37 cellular contexts compared by ENCODE assay signal in genomic region chr10:129837909-129838582, GRCh38.
"Had no signal": no experiment of that assay in that cellular context is flagged by ENCODE, and none has a peak within 500 bp of the region (broad histone marks: within the 10 kb centered on the region; RNA-seq: fewer than 3 reads in every experiment).

No MANE protein-coding gene starts in this region.

- H3K27ac ChIP-seq: adrenal gland, body of pancreas, epithelial cell of prostate, esophagus squamous epithelium, gastroesophageal sphincter, WERI-Rb-1 had no signal

- ATAC-seq: activated CD4-positive, CD25-positive, alpha-beta regulatory T cell treated with anti-CD3 and anti-CD28 coated beads, Interleukin-2, amount 50 U/mL, for 24 hours; activated CD8-positive, alpha-beta memory T cell treated with anti-CD3 and anti-CD28 coated beads, Interleukin-2, amount 10 ng/mL, durations not matched to agents 7 days and 5 days; activated CD8-positive, alpha-beta T cell treated with anti-CD3 and anti-CD28 coated beads, Interleukin-2, amount 10 ng/mL, durations not matched to agents 7 days and 5 days; activated naive CD8-positive, alpha-beta T cell treated with anti-CD3 and anti-CD28 coated beads, Interleukin-2, amount 50 U/mL, for 24 hours; body of pancreas; gastroesophageal sphincter; T-helper 17 cell had no signal

- H3K36me3 ChIP-seq: adrenal gland, WERI-Rb-1 had no signal

- H3K4me1 ChIP-seq: adrenal gland, body of pancreas, esophagus squamous epithelium, gastroesophageal sphincter had no signal

- H3K36me3 Mint-ChIP-seq: activated CD4-positive, alpha-beta memory T cell treated with anti-CD3 and anti-CD28 coated beads for 36 hours; activated CD8-positive, alpha-beta memory T cell treated with anti-CD3 and anti-CD28 coated beads, Interleukin-2, amount 10 ng/mL, durations not matched to agents 7 days and 5 days; activated naive CD4-positive, alpha-beta T cell treated with anti-CD3 and anti-CD28 coated beads, Interleukin-2, amount 50 U/mL, for 24 hours; activated naive CD8-positive, alpha-beta T cell treated with anti-CD3 and anti-CD28 coated beads for 36 hours had no signal

- H3K4me3 Mint-ChIP-seq: activated B cell treated with CpG ODN at 0.5 μM for 24 hours; activated CD4-positive, alpha-beta memory T cell treated with anti-CD3 and anti-CD28 coated beads for 36 hours; activated CD8-positive, alpha-beta memory T cell treated with anti-CD3 and anti-CD28 coated beads, Interleukin-2, amount 10 ng/mL, durations not matched to agents 7 days and 5 days; activated CD8-positive, alpha-beta T cell treated with anti-CD3 and anti-CD28 coated beads, Interleukin-2, amount 10 ng/mL, durations not matched to agents 7 days and 5 days; activated naive CD4-positive, alpha-beta T cell treated with anti-CD3 and anti-CD28 coated beads for 36 hours; activated naive CD4-positive, alpha-beta T cell treated with anti-CD3 and anti-CD28 coated beads, Interleukin-2, amount 50 U/mL, for 24 hours; activated naive CD8-positive, alpha-beta T cell treated with anti-CD3 and anti-CD28 coated beads for 36 hours; activated naive CD8-positive, alpha-beta T cell treated with anti-CD3 and anti-CD28 coated beads, Interleukin-2, amount 50 U/mL, for 24 hours; activated T-helper 1 cell treated with anti-CD3 and anti-CD28 coated beads, Interleukin-12 subunit alpha, Interleukin-12 subunit beta, Interleukin-2, Interleukin-4 antibody, amounts not matched to agents 30 ng/mL and 10 ng/mL and 1 ng/mL, durations not matched to agents 14 hours and 24 hours and 36 hours; T-helper 17 cell; T-helper 2 cell treated with Interferon-gamma antibody and Interleukin-4, amounts not matched to agents 5 μg/mL and 100 μg/mL, for 36 hours had no signal

- H3K27me3 Mint-ChIP-seq: activated B cell treated with CpG ODN at 0.5 μM for 24 hours; activated CD4-positive, alpha-beta memory T cell treated with anti-CD3 and anti-CD28 coated beads for 36 hours; activated CD8-positive, alpha-beta memory T cell treated with anti-CD3 and anti-CD28 coated beads, Interleukin-2, amount 10 ng/mL, durations not matched to agents 7 days and 5 days; activated naive CD4-positive, alpha-beta T cell treated with anti-CD3 and anti-CD28 coated beads, Interleukin-2, amount 50 U/mL, for 24 hours; activated naive CD8-positive, alpha-beta T cell treated with anti-CD3 and anti-CD28 coated beads for 36 hours; activated naive CD8-positive, alpha-beta T cell treated with anti-CD3 and anti-CD28 coated beads, Interleukin-2, amount 50 U/mL, for 24 hours; T-helper 17 cell had no signal

- H3K4me3 ChIP-seq: adrenal gland, body of pancreas, esophagus squamous epithelium, gastroesophageal sphincter had no signal

- H3K27ac Mint-ChIP-seq: activated B cell treated with CpG ODN at 0.5 μM for 24 hours; activated CD4-positive, alpha-beta memory T cell treated with anti-CD3 and anti-CD28 coated beads for 36 hours; activated CD8-positive, alpha-beta memory T cell treated with anti-CD3 and anti-CD28 coated beads, Interleukin-2, amount 10 ng/mL, durations not matched to agents 7 days and 5 days; activated CD8-positive, alpha-beta T cell treated with anti-CD3 and anti-CD28 coated beads, Interleukin-2, amount 10 ng/mL, durations not matched to agents 7 days and 5 days; activated naive CD4-positive, alpha-beta T cell treated with anti-CD3 and anti-CD28 coated beads for 36 hours; activated naive CD4-positive, alpha-beta T cell treated with anti-CD3 and anti-CD28 coated beads, Interleukin-2, amount 50 U/mL, for 24 hours; activated naive CD8-positive, alpha-beta T cell treated with anti-CD3 and anti-CD28 coated beads for 36 hours; activated naive CD8-positive, alpha-beta T cell treated with anti-CD3 and anti-CD28 coated beads, Interleukin-2, amount 50 U/mL, for 24 hours; activated T-helper 1 cell treated with anti-CD3 and anti-CD28 coated beads, Interleukin-12 subunit alpha, Interleukin-12 subunit beta, Interleukin-2, Interleukin-4 antibody, amounts not matched to agents 30 ng/mL and 10 ng/mL and 1 ng/mL, durations not matched to agents 14 hours and 24 hours and 36 hours; activated T-helper 2 cell treated with anti-CD3 and anti-CD28 coated beads, Interferon-gamma antibody, Interleukin-2, Interleukin-4, amounts not matched to agents 10 μg/mL and 5 μg/mL and 100 μg/mL, durations not matched to agents 14 hours and 24 hours and 36 hours; T-helper 17 cell; T-helper 2 cell treated with Interferon-gamma antibody and Interleukin-4, amounts not matched to agents 5 μg/mL and 100 μg/mL, for 36 hours had no signal

- H3K9me3 Mint-ChIP-seq: activated B cell treated with CpG ODN at 0.5 μM for 24 hours; activated CD4-positive, alpha-beta memory T cell treated with anti-CD3 and anti-CD28 coated beads for 36 hours; activated naive CD4-positive, alpha-beta T cell treated with anti-CD3 and anti-CD28 coated beads for 36 hours; activated naive CD4-positive, alpha-beta T cell treated with anti-CD3 and anti-CD28 coated beads, Interleukin-2, amount 50 U/mL, for 24 hours; activated naive CD8-positive, alpha-beta T cell treated with anti-CD3 and anti-CD28 coated beads for 36 hours; activated naive CD8-positive, alpha-beta T cell treated with anti-CD3 and anti-CD28 coated beads, Interleukin-2, amount 50 U/mL, for 24 hours; activated T-helper 1 cell treated with anti-CD3 and anti-CD28 coated beads, Interleukin-12 subunit alpha, Interleukin-12 subunit beta, Interleukin-2, Interleukin-4 antibody, amounts not matched to agents 30 ng/mL and 10 ng/mL and 1 ng/mL, durations not matched to agents 14 hours and 24 hours and 36 hours; activated T-helper 2 cell treated with anti-CD3 and anti-CD28 coated beads, Interferon-gamma antibody, Interleukin-2, Interleukin-4, amounts not matched to agents 10 μg/mL and 5 μg/mL and 100 μg/mL, durations not matched to agents 14 hours and 24 hours and 36 hours; T-helper 2 cell treated with Interferon-gamma antibody and Interleukin-4, amounts not matched to agents 5 μg/mL and 100 μg/mL, for 36 hours had no signal

- DNase-seq: activated B cell treated with CpG ODN at 0.5 μM for 24 hours; activated CD4-positive, alpha-beta memory T cell treated with anti-CD3 and anti-CD28 coated beads for 36 hours; activated CD4-positive, alpha-beta T cell treated with anti-CD3 and anti-CD28 coated beads for 48 hours; activated CD4-positive, alpha-beta T cell treated with anti-CD3 and anti-CD28 coated beads, Interleukin-2, amount 50 U/mL, for 1 hour; activated CD8-positive, alpha-beta memory T cell treated with anti-CD3 and anti-CD28 coated beads, Interleukin-2, amount 10 ng/mL, durations not matched to agents 7 days and 5 days; activated CD8-positive, alpha-beta memory T cell treated with anti-CD3 and anti-CD28 coated beads, Interleukin-2, amount 50 U/mL, for 4 hours; activated CD8-positive, alpha-beta T cell treated with anti-CD3 and anti-CD28 coated beads, Interleukin-2, amount 10 ng/mL, durations not matched to agents 7 days and 5 days; activated effector memory CD4-positive, alpha-beta T cell treated with anti-CD3 and anti-CD28 coated beads, Interleukin-2, amount 50 U/mL, for 16 hours; activated naive CD4-positive, alpha-beta T cell treated with anti-CD3 and anti-CD28 coated beads for 36 hours; activated naive CD8-positive, alpha-beta T cell treated with anti-CD3 and anti-CD28 coated beads for 36 hours; activated naive CD8-positive, alpha-beta T cell treated with anti-CD3 and anti-CD28 coated beads, Interleukin-2, amount 50 U/mL, for 24 hours; activated T-cell treated with anti-CD3 and anti-CD28 coated beads, Interleukin-2, amount 50 U/mL, for 48 hours; adrenal gland; amygdala; aorta; body of pancreas; caudate nucleus; cortex of kidney; dermis blood vessel endothelial cell; effector CD8-positive, alpha-beta T cell; esophagus squamous epithelium; foreskin melanocyte; head of caudate nucleus; T-helper 1 cell; T-helper 17 cell; T1000; WERI-Rb-1 had no signal

- H3K4me1 Mint-ChIP-seq: activated B cell treated with CpG ODN at 0.5 μM for 24 hours; activated CD8-positive, alpha-beta memory T cell treated with anti-CD3 and anti-CD28 coated beads, Interleukin-2, amount 10 ng/mL, durations not matched to agents 7 days and 5 days; activated naive CD4-positive, alpha-beta T cell treated with anti-CD3 and anti-CD28 coated beads, Interleukin-2, amount 50 U/mL, for 24 hours; activated naive CD8-positive, alpha-beta T cell treated with anti-CD3 and anti-CD28 coated beads for 36 hours; activated naive CD8-positive, alpha-beta T cell treated with anti-CD3 and anti-CD28 coated beads, Interleukin-2, amount 50 U/mL, for 24 hours; T-helper 17 cell had no signal

- FAIRE-seq: colon, endometrium, endothelial cell of umbilical vein had no signal

- H3K9me3 ChIP-seq: adrenal gland, body of pancreas, esophagus squamous epithelium, gastroesophageal sphincter had no signal

- H3K27me3 ChIP-seq: adrenal gland, body of pancreas, esophagus squamous epithelium, gastroesophageal sphincter had no signal
